In the genomic region with DNA sequence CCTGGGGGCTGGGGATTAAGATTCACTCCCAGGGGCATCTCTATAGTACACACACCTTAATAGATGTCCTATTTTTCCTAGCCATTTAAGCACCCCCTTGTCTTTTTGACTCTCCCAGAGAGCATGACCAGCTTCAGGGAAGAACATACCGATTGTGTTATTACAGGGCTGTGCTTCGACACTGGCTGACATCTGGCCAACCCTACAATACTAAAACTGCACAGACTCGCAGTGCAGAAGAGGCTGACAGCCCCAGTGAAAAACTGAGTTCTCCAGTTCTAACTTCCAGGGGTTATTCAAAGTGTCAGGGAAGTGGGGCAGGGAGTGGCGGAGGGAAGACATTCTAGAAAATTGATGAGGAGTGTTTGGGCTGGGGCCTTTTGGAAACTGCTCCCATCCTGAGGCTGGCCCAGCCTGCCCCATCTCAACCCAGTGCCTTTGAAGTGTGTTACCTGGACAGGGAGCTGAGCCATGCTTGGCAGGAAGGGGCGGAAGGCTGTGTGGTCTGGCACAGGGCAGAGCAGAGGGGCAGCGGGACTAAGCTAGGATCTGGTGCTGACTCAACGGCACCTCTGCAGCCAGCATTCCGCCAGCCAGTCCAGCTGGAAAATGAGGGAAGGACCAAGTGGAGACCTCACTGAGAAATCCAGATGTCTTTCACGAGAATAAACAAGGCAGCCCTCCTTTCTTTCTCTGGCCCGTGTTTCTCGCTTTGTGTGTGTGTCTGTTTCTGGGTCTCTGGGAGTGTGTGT, we compare ENCODE assay signal across 2 cellular contexts.
TF ChIP-seq lines count a peak whose summit lies in the region.

No MANE protein-coding gene starts in this region.

TF ChIP-seq in IMR-90, 13 proteins besides CTCF, POLR2A, EP300 and RAD21:
- TF ChIP-seq MAZ (IDR thresholded peaks at IDR 0.05; ENCODE audit: borderline replicate concordance, low read depth, low read length) (no peak), RCOR1 (IDR thresholded peaks at IDR 0.05; ENCODE audit: insufficient replicate concordance, low read length) (no peak), BHLHE40 (IDR thresholded peaks at IDR 0.05; ENCODE audit: low read depth, low read length) (no peak), RFX5 (IDR thresholded peaks at IDR 0.05; ENCODE audit: low read depth, low read length) (no peak), MXI1 (IDR thresholded peaks at IDR 0.05; ENCODE audit: borderline replicate concordance, low read depth, low read length) (no peak), CHD1 (IDR thresholded peaks at IDR 0.05; ENCODE audit: low read depth, low read length) (no peak), NFE2L2 (IDR thresholded peaks at IDR 0.05; ENCODE audit: low read depth, low read length) (no peak), SMC3 (IDR thresholded peaks at IDR 0.05; ENCODE audit: low read depth, low read length) (no peak), MAFK (IDR thresholded peaks at IDR 0.05; ENCODE audit: low read depth, low read length) (no peak), CEBPB (IDR thresholded peaks at IDR 0.05; ENCODE audit: low read depth, low read length) (no peak), FOS (IDR thresholded peaks at IDR 0.05; ENCODE audit: low read depth, low read length) (no peak)
- TF ChIP-seq, protein P1, sequence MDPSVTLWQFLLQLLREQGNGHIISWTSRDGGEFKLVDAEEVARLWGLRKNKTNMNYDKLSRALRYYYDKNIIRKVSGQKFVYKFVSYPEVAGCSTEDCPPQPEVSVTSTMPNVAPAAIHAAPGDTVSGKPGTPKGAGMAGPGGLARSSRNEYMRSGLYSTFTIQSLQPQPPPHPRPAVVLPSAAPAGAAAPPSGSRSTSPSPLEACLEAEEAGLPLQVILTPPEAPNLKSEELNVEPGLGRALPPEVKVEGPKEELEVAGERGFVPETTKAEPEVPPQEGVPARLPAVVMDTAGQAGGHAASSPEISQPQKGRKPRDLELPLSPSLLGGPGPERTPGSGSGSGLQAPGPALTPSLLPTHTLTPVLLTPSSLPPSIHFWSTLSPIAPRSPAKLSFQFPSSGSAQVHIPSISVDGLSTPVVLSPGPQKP (IDR thresholded peaks at IDR 0.05; ENCODE audit: borderline replicate concordance, low read depth, low read length): no peak
- TF ChIP-seq, protein P2, sequence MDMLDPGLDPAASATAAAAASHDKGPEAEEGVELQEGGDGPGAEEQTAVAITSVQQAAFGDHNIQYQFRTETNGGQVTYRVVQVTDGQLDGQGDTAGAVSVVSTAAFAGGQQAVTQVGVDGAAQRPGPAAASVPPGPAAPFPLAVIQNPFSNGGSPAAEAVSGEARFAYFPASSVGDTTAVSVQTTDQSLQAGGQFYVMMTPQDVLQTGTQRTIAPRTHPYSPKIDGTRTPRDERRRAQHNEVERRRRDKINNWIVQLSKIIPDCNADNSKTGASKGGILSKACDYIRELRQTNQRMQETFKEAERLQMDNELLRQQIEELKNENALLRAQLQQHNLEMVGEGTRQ (IDR thresholded peaks at IDR 0.05; ENCODE audit: low read depth, low read length): no peak

TF ChIP-seq in H1, 55 proteins besides CTCF, POLR2A, EP300 and RAD21:
- TF ChIP-seq RFX5 (IDR thresholded peaks at IDR 0.05; ENCODE audit: borderline replicate concordance, low read depth, low read length) (no peak), CHD2 (IDR thresholded peaks at IDR 0.05; ENCODE audit: low read length) (no peak)
